Comparison of ENCODE assay signal across 13 cellular contexts in genomic region chr20:3071266-3071609, GRCh38. TPM values are rescaled to one million over a fixed set of nuclear protein-coding genes. Genes with fewer than 3 reads are reported as not detected.
A peak's percentile ranks its signal among the peaks of the same experiment; 100 is the strongest.
DNase-seq lines count a peak whose midpoint lies in the region; ATAC-seq and TF ChIP-seq lines count a peak whose summit lies in the region.
"Had no signal": no experiment of that assay in that cellular context is flagged by ENCODE, and none has a peak within 500 bp of the region (broad histone marks: within the 10 kb centered on the region; RNA-seq: fewer than 3 reads in every experiment).

No MANE protein-coding gene starts in this region.

- H3K27ac ChIP-seq in CD8-positive, alpha-beta T cell (ENCODE audit: low read depth, low read length), result no peak overlapping the region
- H3K27ac ChIP-seq in sigmoid colon, result no peak overlapping the region

- DNase-seq in CD8-positive, alpha-beta T cell, result no peak
- no peak for DNase-seq in NT2/D1 (ENCODE audit: low read depth, low spot score)
- no peak for DNase-seq in fibroblast of villous mesenchyme (ENCODE audit: low read depth)
- no peak for DNase-seq in sigmoid colon
- no peak for DNase-seq in stimulated activated CD4-positive, alpha-beta T cell treated with anti-CD3 and anti-CD28 coated beads, Interleukin-4, amount 100 ng/mL, for 4 hours
- DNase-seq in posterior vena cava (ENCODE audit: low spot score), result no peak
- DNase-seq in LoVo (ENCODE audit: low spot score), result no peak
- DNase-seq: erythroblast, NCI-H1092 treated with DMSO at 0.1 percent for 48 hours, OCI-M1 had no signal

- peak overlapping the region; percentile 58 for H3K4me3 ChIP-seq in CD8-positive, alpha-beta T cell (ENCODE audit: low read depth, low read length)
- H3K4me3 ChIP-seq in NT2/D1 (ENCODE audit: insufficient read length, low read depth), result peak overlapping the region; percentile 26
- peak overlapping the region; percentile 45 for H3K4me3 ChIP-seq in fibroblast of villous mesenchyme (ENCODE audit: low read depth, low read length)
- peak overlapping the region; percentile 25 to 54 (median 48) for H3K4me3 ChIP-seq in sigmoid colon

- WGBS in sigmoid colon, 2 donors, result 75 to 77% methylated on average over 16 of the region's 16 CpGs

- peaks cover 6% of the 10 kb centered on the region for H3K36me3 Mint-ChIP-seq in CD8-positive, alpha-beta T cell

- ATAC-seq in CD8-positive, alpha-beta T cell, result no peak
- no peak for ATAC-seq in HG03378 (IDR thresholded peaks at IDR 0.05; ENCODE audit: unreplicated experiment)

- no peaks in the 10 kb centered on the region for H3K9me3 Mint-ChIP-seq in CD8-positive, alpha-beta T cell

- H3K4me1 Mint-ChIP-seq in CD8-positive, alpha-beta T cell (ENCODE audit: low read depth), result peaks cover 23% of the 10 kb centered on the region

- TF ChIP-seq CTCF in CD8-positive, alpha-beta T cell (IDR thresholded peaks at IDR 0.05), result no peak
- no peak for TF ChIP-seq CTCF in fibroblast of villous mesenchyme (IDR thresholded peaks at IDR 0.05; ENCODE audit: insufficient read depth, low read depth, low read length)
- TF ChIP-seq CTCF in sigmoid colon (IDR thresholded peaks at IDR 0.05), result no peak

- peak overlapping the region; percentile 80 for H3K4me3 Mint-ChIP-seq in CD8-positive, alpha-beta T cell

- TF ChIP-seq POLR2A in sigmoid colon (IDR thresholded peaks at IDR 0.05), result no peak

- POLR2A ChIA-PET in CD8-positive, alpha-beta T cell (lab: Charles Lee), result interaction anchor here (1.7 to 2.5 kb wide), 2 partner anchors 8 to 22 kb away, joined by 5 to 11 read pairs; no protein-coding TSS in a partner anchor

- intact Hi-C loops in CD8-positive, alpha-beta T cell (cut with DNase I, micrococcal nuclease), result loop anchor here in 1 of 2 experiments (2.0 kb wide), 1 partner anchor 58 kb away; no protein-coding TSS in a partner anchor
- intact Hi-C loops in sigmoid colon (cut with DNase I), result no loop called here
- intact Hi-C loops in posterior vena cava (cut with DNase I), result no loop called here

- H3K9me3 ChIP-seq in CD8-positive, alpha-beta T cell (ENCODE audit: low read length), result no peaks in the 10 kb centered on the region
- H3K9me3 ChIP-seq in NT2/D1 (ENCODE audit: insufficient read depth, low read length) (peaks cover 5% of the 10 kb centered on the region; the same call in 1 of the 2 replicates), sigmoid colon (no peaks in the 10 kb centered on the region)

- peak overlapping the region; percentile 33 for H3K9ac ChIP-seq in NT2/D1 (ENCODE audit: insufficient read length, low read depth)

- peak overlapping the region; percentile 79 for H3K27ac Mint-ChIP-seq in CD8-positive, alpha-beta T cell

- no peaks in the 10 kb centered on the region for H3K27me3 ChIP-seq in CD8-positive, alpha-beta T cell (ENCODE audit: insufficient read depth, low read length)
- H3K27me3 ChIP-seq in NT2/D1 (ENCODE audit: insufficient read depth, insufficient read length) (peaks cover 24% of the 10 kb centered on the region), sigmoid colon (peaks cover 19 to 34% (median 30%) of the 10 kb centered on the region in 3 donors)

- no peak for TF ChIP-seq EP300 in sigmoid colon (IDR thresholded peaks at IDR 0.05)

- no peaks in the 10 kb centered on the region for H3K36me3 ChIP-seq in CD8-positive, alpha-beta T cell (ENCODE audit: insufficient read depth, low read length)
- H3K36me3 ChIP-seq in NT2/D1 (ENCODE audit: insufficient read depth, insufficient read length, low read length) (no peaks in the 10 kb centered on the region), sigmoid colon (no peaks in the 10 kb centered on the region)

- H3K27me3 Mint-ChIP-seq in CD8-positive, alpha-beta T cell (ENCODE audit: low read depth), result no peaks in the 10 kb centered on the region

- CTCF ChIA-PET in CD8-positive, alpha-beta T cell (lab: Charles Lee), result interaction anchor here (0.5 to 4.9 kb wide), 4 partner anchors 16 to 43 kb away, joined by 3 to 32 read pairs (median 6); no protein-coding TSS in a partner anchor

- H3K4me1 ChIP-seq in CD8-positive, alpha-beta T cell (ENCODE audit: insufficient read depth, low read length), result peaks cover 13% of the 10 kb centered on the region
- H3K4me1 ChIP-seq in NT2/D1 (ENCODE audit: insufficient read depth, insufficient read length) (no peaks in the 10 kb centered on the region), sigmoid colon (peaks cover 0 to 13% (median 11%) of the 10 kb centered on the region in 4 donors)

RNA-seq across cellular contexts. Expression of gene OXT, which starts 0.2 kb away (rescaled TPM):
- 1 to 10 TPM; 1.2 to 1.8 TPM for total RNA-seq in CD8-positive, alpha-beta T cell
- total RNA-seq in fibroblast of villous mesenchyme (not detected in 2 replicates), sigmoid colon (not detected), posterior vena cava (not detected)
- polyA plus RNA-seq in sigmoid colon, result under 1 TPM in 1 of 3 donors, not detected in 2; 0.29 TPM
- total RNA-seq: Daoy had no signal

RNA-seq across cellular contexts. Expression of gene AVP, which starts 13.3 kb away (rescaled TPM):
- total RNA-seq in CD8-positive, alpha-beta T cell, result under 1 TPM in 1 of 2 experiments, not detected in 1; 0.73 TPM
- not detected in 2 replicates for total RNA-seq in fibroblast of villous mesenchyme
- total RNA-seq in sigmoid colon, result not detected
- polyA plus RNA-seq in sigmoid colon, result not detected
- total RNA-seq in posterior vena cava, result not detected
- total RNA-seq: Daoy, left lobe of liver had no signal

RNA-seq across cellular contexts. Expression of gene MRPS26, which starts 25.4 kb away (rescaled TPM):
- 10 to 100 TPM; 16.5 to 19.5 TPM for total RNA-seq in CD8-positive, alpha-beta T cell
- total RNA-seq in fibroblast of villous mesenchyme (26.8 and 31.6 TPM in 2 replicates), sigmoid colon (10 to 100 TPM; 33.5 to 71.7 (median 65.0) TPM), posterior vena cava (10 to 100 TPM; 22.4 to 26.2 TPM)
- 10 to 100 TPM; 46.8 to 61.3 (median 48.8) TPM for polyA plus RNA-seq in sigmoid colon

RNA-seq across cellular contexts. Expression of gene GNRH2, which starts 27.8 kb away (rescaled TPM):
- not detected for total RNA-seq in CD8-positive, alpha-beta T cell
- total RNA-seq in fibroblast of villous mesenchyme (under 0.01 TPM in 1 of 2 replicates, not detected in the other), sigmoid colon (1 to 10 TPM in 1 of 4 donors, not detected in 3; 1.6 TPM), posterior vena cava (under 1 TPM in 1 of 2 donors, not detected in 1; 0.43 TPM)
- 1 to 10 TPM in 1 of 3 donors, under 1 TPM in 1, not detected in 1; 0.34 to 8.4 TPM for polyA plus RNA-seq in sigmoid colon
- total RNA-seq: Daoy had no signal
